Comparison of ENCODE assay signal across 26 cellular contexts in the genomic region with DNA sequence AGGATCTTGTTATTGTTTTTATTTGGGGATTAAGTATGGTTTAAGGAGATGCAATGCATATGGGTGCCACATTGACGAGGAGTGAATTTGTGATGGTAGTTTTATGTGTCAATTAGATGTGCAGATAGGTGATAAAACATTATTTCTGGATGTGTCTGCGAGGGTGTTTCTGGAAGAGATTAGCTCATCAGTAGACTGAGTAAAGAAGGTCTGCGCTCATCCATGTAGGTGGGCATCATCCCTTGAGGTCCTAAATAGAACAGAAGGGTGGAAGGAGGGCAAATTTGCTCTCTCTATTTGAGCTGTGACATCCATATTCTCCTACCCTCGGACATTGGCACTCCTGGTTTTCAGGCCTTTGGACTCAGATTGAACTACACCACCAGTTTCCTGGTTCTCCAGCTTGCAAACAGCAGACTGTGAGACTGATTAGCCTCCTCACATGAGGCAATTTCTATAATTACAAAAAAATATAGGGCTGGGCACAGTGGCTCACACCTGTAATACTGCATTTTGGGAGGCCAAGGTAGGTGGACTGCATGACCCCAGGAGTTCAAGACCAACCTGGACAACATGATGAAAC.
"Had no signal": no experiment of that assay in that cellular context is flagged by ENCODE, and none has a peak within 500 bp of the region (broad histone marks: within the 10 kb centered on the region; RNA-seq: fewer than 3 reads in every experiment).

No MANE protein-coding gene starts in this region.

- H3K27ac ChIP-seq: stomach, suprapubic skin, testis, thoracic aorta, thyroid gland, tibial artery, tibial nerve, transverse colon, upper lobe of left lung, upper lobe of right lung, uterus, vagina had no signal

- ATAC-seq: stimulated activated effector memory CD8-positive, alpha-beta T cell treated with anti-CD3 and anti-CD28 coated beads, Interleukin-12 subunit alpha, Interleukin-12 subunit beta, amount 100 ng/mL, for 72 hours; stimulated activated memory B cell treated with anti-CD40 and anti-IgM and Interleukin-4, amounts not matched to agents 10 μg/mL and 1 μg/mL and 100 μg/mL, for 72 hours; stimulated activated naive B cell treated with anti-CD40 and anti-IgM and Interleukin-4, amounts not matched to agents 10 μg/mL and 1 μg/mL and 100 μg/mL, for 72 hours; stimulated activated naive CD8-positive, alpha-beta T cell treated with anti-CD3 and anti-CD28 coated beads, Interleukin-15, amount 100 ng/mL, for 72 hours; stimulated activated naive CD8-positive, alpha-beta T cell treated with anti-CD3 and anti-CD28 coated beads, Interleukin-15, Interleukin-2, amounts not matched to agents 100 U/mL and 50 U/mL, for 24 hours; upper lobe of right lung had no signal

- H3K9me3 ChIP-seq: stomach, suprapubic skin, testis, thoracic aorta, thyroid gland, tibial artery, tibial nerve, transverse colon, upper lobe of left lung, upper lobe of right lung, uterus, vagina had no signal

- FAIRE-seq: urothelium cell line had no signal

- H3K27me3 ChIP-seq: stomach, suprapubic skin, testis, thyroid gland, tibial artery, tibial nerve, transverse colon, upper lobe of left lung, upper lobe of right lung, uterus, vagina had no signal

- H3K36me3 ChIP-seq: stomach, suprapubic skin, thoracic aorta, thyroid gland, tibial artery, tibial nerve, transverse colon, upper lobe of left lung, upper lobe of right lung, uterus, vagina had no signal

- DNase-seq: stimulated activated CD4-positive, alpha-beta T cell treated with anti-CD3 and anti-CD28 coated beads, Interleukin-2, amount 100 ng/mL, for 48 hours; stimulated activated CD4-positive, alpha-beta T cell treated with anti-CD3 and anti-CD28 coated beads, Interleukin-4, amount 100 ng/mL, for 1 hour; stimulated activated CD4-positive, alpha-beta T cell treated with anti-CD3 and anti-CD28 coated beads, Interleukin-4, amount 100 ng/mL, for 24 hours; stimulated activated CD4-positive, alpha-beta T cell treated with anti-CD3 and anti-CD28 coated beads, Interleukin-4, amount 100 ng/mL, for 4 hours; stimulated activated CD8-positive, alpha-beta memory T cell treated with anti-CD3 and anti-CD28 coated beads, Interleukin-4, amount 100 ng/mL, for 48 hours; stimulated activated naive B cell treated with anti-CD40 and anti-IgM and Interleukin-4, amounts not matched to agents 10 μg/mL and 1 μg/mL and 100 μg/mL, for 72 hours; stimulated activated naive CD4-positive, alpha-beta T cell; stimulated activated naive CD4-positive, alpha-beta T cell treated with Interleukin-2 at 50 U/mL for 16 hours; stimulated activated naive CD8-positive, alpha-beta T cell treated with anti-CD3 and anti-CD28 coated beads, Interleukin-15, amount 100 ng/mL, for 72 hours; stimulated activated naive CD8-positive, alpha-beta T cell treated with anti-CD3 and anti-CD28 coated beads, Interleukin-15, Interleukin-2, amounts not matched to agents 100 U/mL and 50 U/mL, for 24 hours; stomach; substantia nigra; testis; thyroid gland; tibial artery; transverse colon; upper lobe of left lung; upper lobe of right lung; uterus had no signal

- H3K4me3 ChIP-seq: stomach, suprapubic skin, testis, thoracic aorta, thyroid gland, tibial artery, tibial nerve, transverse colon, upper lobe of left lung, upper lobe of right lung, uterus, vagina had no signal

- H3K4me1 ChIP-seq: stomach, suprapubic skin, thyroid gland, transverse colon, upper lobe of right lung, uterus, vagina had no signal
